Comparison of ENCODE assay signal across 9 cellular contexts in the genomic region with DNA sequence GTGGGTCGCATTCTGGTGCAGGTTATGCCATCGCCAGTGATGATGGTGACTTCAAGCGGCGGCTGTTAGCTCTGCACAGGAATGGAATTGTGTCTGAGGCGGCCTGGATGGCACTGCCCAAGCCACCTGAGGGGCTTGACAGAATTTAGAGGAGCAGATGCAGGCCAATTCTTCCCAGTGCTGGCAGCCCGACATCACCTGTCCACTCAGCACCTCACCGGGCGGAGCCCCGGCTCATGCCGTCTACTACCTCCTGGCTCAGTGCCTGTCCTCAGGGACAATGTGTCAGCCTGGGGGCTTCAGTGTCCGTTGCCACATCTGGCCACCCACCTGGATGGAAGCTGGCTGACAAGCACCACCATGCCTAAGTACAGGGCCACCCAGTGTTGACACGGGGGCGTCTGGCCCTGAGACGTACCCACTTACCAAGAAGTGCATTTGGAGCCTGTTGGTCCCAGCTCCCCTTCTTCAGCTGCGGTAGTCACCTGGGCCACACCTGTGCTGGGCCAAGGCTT.
"Had no signal": no experiment of that assay in that cellular context is flagged by ENCODE, and none has a peak within 500 bp of the region (broad histone marks: within the 10 kb centered on the region; RNA-seq: fewer than 3 reads in every experiment).

No MANE protein-coding gene starts in this region.

- H3K27me3 Mint-ChIP-seq: IgD-negative memory B cell had no signal

- H3K4me3 ChIP-seq: GM23338, HAP-1 had no signal

- H3K36me3 Mint-ChIP-seq: IgD-negative memory B cell had no signal

- H3K36me3 ChIP-seq: HAP-1 had no signal

- H3K4me3 Mint-ChIP-seq: GM23338, HFFc6, IgD-negative memory B cell had no signal

- H3K9ac ChIP-seq: KMS-11 had no signal

- H3K27ac ChIP-seq: HL-60, KMS-11 had no signal

- H3K9me3 ChIP-seq: HAP-1 had no signal

- H2AFZ ChIP-seq: GM23338 had no signal

- H3K27ac Mint-ChIP-seq: GM23338, HFFc6, IgD-negative memory B cell had no signal

- DNase-seq: H7, HFFc6 had no signal

- ATAC-seq: GM23338, HCT116, HepG2 had no signal

- H3K4me1 Mint-ChIP-seq: IgD-negative memory B cell had no signal

- H3K4me2 ChIP-seq: GM23338, KMS-11 had no signal

- H3K4me1 ChIP-seq: HAP-1 had no signal
